ENCODE assay signal across 10 cellular contexts in the genomic region with DNA sequence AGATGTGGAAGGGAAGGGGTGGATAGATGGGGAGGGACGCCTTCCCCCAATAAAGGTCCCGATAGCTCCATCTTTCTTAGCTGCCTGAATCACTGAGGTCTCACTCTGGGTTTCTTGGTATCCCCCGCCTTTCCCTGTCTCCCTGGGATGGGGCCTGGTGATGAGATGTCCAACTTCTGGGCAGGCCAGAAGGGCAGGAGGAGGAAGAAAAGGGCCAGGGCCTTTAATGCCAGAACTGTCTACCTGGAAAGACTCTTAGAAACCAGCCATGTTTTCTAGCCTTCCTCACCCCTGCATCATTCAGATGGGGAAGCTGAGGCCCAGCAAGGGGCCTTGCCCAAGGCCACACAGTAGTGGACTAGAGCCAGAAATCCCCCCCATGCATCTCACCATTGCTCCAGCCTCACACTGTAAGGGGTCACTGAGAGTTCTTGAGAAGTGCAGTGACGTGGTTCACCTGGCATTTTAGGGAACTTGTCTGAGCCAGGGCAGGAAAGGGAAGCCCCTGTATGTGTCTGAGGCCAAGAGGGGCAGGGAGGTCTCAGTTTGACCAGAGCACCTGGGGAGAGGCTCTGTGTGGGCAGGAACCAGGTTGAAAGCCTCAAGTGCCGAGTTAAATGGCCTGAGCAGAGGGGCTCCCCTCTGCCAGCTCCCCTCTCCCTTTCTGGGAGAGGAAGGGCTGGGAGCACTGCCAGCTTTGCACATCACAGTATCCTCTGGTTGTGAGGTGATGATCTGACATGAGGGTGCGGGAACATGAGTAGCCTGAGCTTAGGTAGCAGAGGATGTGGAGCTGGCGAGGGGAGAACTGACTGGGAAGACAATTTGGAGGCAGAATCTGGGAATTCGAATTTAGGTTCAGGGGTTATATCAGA. TPM values are rescaled to one million over a fixed set of nuclear protein-coding genes. Genes with fewer than 3 reads are reported as not detected.
DNase-seq lines count a peak whose midpoint lies in the region; FAIRE-seq and TF ChIP-seq lines count a peak whose summit lies in the region.
"Had no signal": no experiment of that assay in that cellular context is flagged by ENCODE, and none has a peak within 500 bp of the region (broad histone marks: within the 10 kb centered on the region; RNA-seq: fewer than 3 reads in every experiment).

No MANE protein-coding gene starts in this region.

- H2BK12ac ChIP-seq in H1 (ENCODE audit: low read depth, low read length): no peak overlapping the region

- H3K9ac ChIP-seq in H1 (replicated peaks in 1 of 4; ENCODE audit: extremely low read depth in 1 of 4, low read depth in 3 of 4, low read length in 3 of 4): no peak overlapping the region

- peaks cover 6 to 7% of the 10 kb centered on the region in 2 experiments for H4K20me1 ChIP-seq in H1 (replicated peaks in 1 of 2; ENCODE audit: control insufficient read depth in 1 of 2, insufficient read depth in 2 of 2, low read length in 2 of 2)

- H3K4me3 Mint-ChIP-seq in neural crest cell: peak overlapping the region; percentile 17

- peaks cover 65% of the 10 kb centered on the region for H3K4me1 Mint-ChIP-seq in neural crest cell

- H3K36me3 Mint-ChIP-seq in neural crest cell (ENCODE audit: low read depth): peaks cover 3% of the 10 kb centered on the region

- H2BK20ac ChIP-seq in H1 (ENCODE audit: low read length): no peak overlapping the region

- no peak overlapping the region for H3K23ac ChIP-seq in H1 (ENCODE audit: insufficient read length)

- no peaks in the 10 kb centered on the region for H3K27me3 ChIP-seq in left ventricle myocardium inferior (ENCODE audit: low read depth)
- H3K27me3 ChIP-seq in H1 (replicated peaks in 1 of 4; ENCODE audit: control insufficient read depth in 3 of 4, extremely low read depth in 1 of 4, insufficient read depth in 3 of 4, low read length in 3 of 4): peaks cover 0 to 10% (median 4%) of the 10 kb centered on the region in 4 experiments; a peak in 3 of 7 replicates

- no peak for TF ChIP-seq POLR2A in H1 (IDR thresholded peaks at IDR 0.05; ENCODE audit: control extremely low read depth in 1 of 2, low read depth in 2 of 2, low read length in 2 of 2)

- no peak overlapping the region for H3K56ac ChIP-seq in H1 (replicated peaks; ENCODE audit: insufficient read length, low read depth, low read length)

- H4K5ac ChIP-seq in H1 (ENCODE audit: insufficient read length, low read depth, low read length): no peak overlapping the region

- TF ChIP-seq RAD21 in H1 (IDR thresholded peaks at IDR 0.05 in 1 of 2, conservative IDR thresholded peaks at IDR 0.05 in 1 of 2; ENCODE audit: low read depth in 2 of 2, low read length in 2 of 2): no peak

- H3K4ac ChIP-seq in H1 (replicated peaks; ENCODE audit: insufficient read length, low read depth, low read length): no peak overlapping the region

- H3K79me2 ChIP-seq in H1 (ENCODE audit: control insufficient read depth in 1 of 2, insufficient read depth in 2 of 2, low read length in 2 of 2): no peaks in the 10 kb centered on the region

- no peak overlapping the region; a peak in 1 of 4 replicates for H3K4me2 ChIP-seq in H1 (ENCODE audit: insufficient read depth in 1 of 2, low read depth in 2 of 2, low read length in 2 of 2)

- intact Hi-C loops in left ventricle myocardium inferior (cut with micrococcal nuclease): no loop called here
- intact Hi-C loops in cardiac septum (cut with DNase I): no loop called here

- CTCF ChIA-PET in H1 (lab: Charles Lee; ENCODE audit: partially characterized antibody): interaction anchor here (0.8 to 25.1 kb wide), 12 partner anchors 10 to 80 kb away, joined by 3 to 383 read pairs (median 4); a partner anchor contains a TSS

- no peak overlapping the region for H3K18ac ChIP-seq in H1 (ENCODE audit: extremely low read depth, low read length)

- POLR2A ChIA-PET in H1 (lab: Charles Lee; ENCODE audit: partially characterized antibody): interaction anchor here (1.0 to 10.7 kb wide), 3 partner anchors 14 to 20 kb away, joined by 3 to 91 read pairs (median 4); a partner anchor contains a TSS

- H3K79me1 ChIP-seq in H1 (ENCODE audit: low read depth, low read length): 0 out of 2 replicates have a peak, but pooled peaks cover 3% of the 10 kb centered on the region

- no peak overlapping the region for H2AFZ ChIP-seq in H1 (ENCODE audit: low read length)

- H3K27ac Mint-ChIP-seq in neural crest cell (ENCODE audit: unreplicated experiment): peak overlapping the region; percentile 95

- no peak overlapping the region for H4K91ac ChIP-seq in H1 (replicated peaks; ENCODE audit: insufficient read length, low read length)

- H4K8ac ChIP-seq in H1 (ENCODE audit: extremely low read depth, insufficient read depth, low read length): no peak overlapping the region

- H3K27ac ChIP-seq in left ventricle myocardium inferior (replicated peaks) (peak overlapping the region; percentile 99), H1 (ENCODE audit: low read depth, low read length) (no peak overlapping the region)

- WGBS in H1 (ENCODE audit: extremely low coverage in 1 of 2, insufficient coverage in 1 of 2, insufficient read length in 1 of 2, insufficient replicate concordance in 2 of 2, low coverage in 1 of 2, low lambda C conversion rate in 2 of 2, missing lambda C conversion rate in 1 of 2), 2 experiments: 72% methylated on average over 8 of the region's 8 CpGs; no CpG with 5 or more reads in 1 of the 2 experiments

- no peaks in the 10 kb centered on the region for H3K9me3 Mint-ChIP-seq in neural crest cell

- no peak overlapping the region for H2BK120ac ChIP-seq in H1 (replicated peaks; ENCODE audit: low read depth, low read length)

- H3K14ac ChIP-seq in H1 (ENCODE audit: insufficient read length): no peak overlapping the region

- H3K4me1 ChIP-seq in left ventricle myocardium inferior (peaks cover 100% of the 10 kb centered on the region), H1 (replicated peaks in 1 of 4; ENCODE audit: control insufficient read depth in 3 of 4, insufficient read depth in 4 of 4, low read length in 3 of 4) (peaks cover 15 to 28% (median 20%) of the 10 kb centered on the region in 4 experiments)

- no peak for FAIRE-seq in H1 (lab: Jason Lieb, UNC)

- TF ChIP-seq EP300 in H1 (IDR thresholded peaks at IDR 0.05; ENCODE audit: borderline replicate concordance in 1 of 2, low read depth in 2 of 2, low read length in 2 of 2): no peak

- H3K27me3 Mint-ChIP-seq in neural crest cell (ENCODE audit: low read depth): no peaks in the 10 kb centered on the region

- TF ChIP-seq CTCF in left ventricle myocardium inferior (IDR thresholded peaks at IDR 0.05; ENCODE audit: borderline replicate concordance) (no peak), H1 (IDR thresholded peaks at IDR 0.05; ENCODE audit: control extremely low read depth in 1 of 3, insufficient read depth in 1 of 3, low read depth in 1 of 3, low read length in 3 of 3) (no peak), neural crest cell (conservative IDR thresholded peaks at IDR 0.05) (no peak)

- H2BK15ac ChIP-seq in H1 (ENCODE audit: low read length): peak overlapping the region; percentile 21; the same call in 1 of the 2 replicates

- H3K9me3 ChIP-seq in left ventricle myocardium inferior (replicated peaks) (no peaks in the 10 kb centered on the region), H1 (ENCODE audit: insufficient read depth in 2 of 2, low read depth in 1 of 2, low read length in 1 of 2) (no peaks in the 10 kb centered on the region)

- H2AK5ac ChIP-seq in H1 (ENCODE audit: low read depth, low read length): no peak overlapping the region; the same call in 1 of the 2 replicates

- peak overlapping the region; percentile 38 for H3K4me3 ChIP-seq in left ventricle myocardium inferior
- H3K4me3 ChIP-seq in H1 (ENCODE audit: extremely low read depth in 1 of 4, insufficient read depth in 2 of 4, low read depth in 3 of 4, low read length in 4 of 4): no peak overlapping the region

- DNase-seq in left ventricle myocardium inferior (no peak), cardiac septum (ENCODE audit: low spot score) (no peak), H1 (ENCODE audit: low read depth in 1 of 2, low spot score in 2 of 2) (no peak), neural crest cell (ENCODE audit: low read depth, low spot score) (no peak), hypothalamus (lab: John Stamatoyannopoulos, UW) (no peak), cortex of kidney (lab: John Stamatoyannopoulos, UW) (no peak), AG20443 (ENCODE audit: low spot score) (no peak)
- DNase-seq in effector CD8-positive, alpha-beta T cell (lab: John Stamatoyannopoulos, UW): no peak
- DNase-seq: AML-193, NCI-H1930 had no signal

- H3K23me2 ChIP-seq in H1 (ENCODE audit: low read depth, low read length): no peaks in the 10 kb centered on the region

- H3K36me3 ChIP-seq in left ventricle myocardium inferior (peaks cover 11% of the 10 kb centered on the region), H1 (ENCODE audit: control insufficient read depth in 2 of 4, insufficient read depth in 4 of 4, low read length in 3 of 4) (no peaks in the 10 kb centered on the region)

- no peak overlapping the region for H2BK5ac ChIP-seq in H1 (ENCODE audit: low read depth, low read length)

RNA-seq across cellular contexts. Expression of a gene that starts 14.3 kb away (rescaled TPM):
- total RNA-seq in left ventricle myocardium inferior: 53.1 TPM
- 82.6 TPM for total RNA-seq in cardiac septum
- 12.9 and 14.6 TPM in 2 replicates for total RNA-seq in H1 (2021; fragmentation: NEBNext Ultra II Directional; extraction: Animal tissue kit (Norgen Biotek cat#: 25700))
- polyA plus RNA-seq in H1 (2011; rRNA removed): 11.3 and 23.4 TPM in 2 replicates
- 12.4 TPM for polyA plus RNA-seq in H1 (2011; cell fraction: cytosol; rRNA removed)
- polyA plus RNA-seq in H1 (2011; cell fraction: nucleus; rRNA removed): 65.2 TPM
- polyA plus RNA-seq in H1 (2012, experiment 1 of 2): 5.6 to 10.8 TPM (median 10.0 TPM) in 4 replicates
- 7.7 TPM for polyA plus RNA-seq in H1 (2012, experiment 2 of 2)
- 5.6 TPM for polyA plus RNA-seq in H1 (2013, experiment 1 of 2)
- 5.2 TPM for polyA plus RNA-seq in H1 (2013, experiment 2 of 2)
- polyA minus RNA-seq in H1 (2011; rRNA and poly(A)+ RNA removed): 15.5 and 17.0 TPM in 2 replicates
- polyA minus RNA-seq in H1 (2011; cell fraction: cytosol; rRNA and poly(A)+ RNA removed): 26.9 TPM
- polyA minus RNA-seq in H1 (2011; cell fraction: nucleus; rRNA and poly(A)+ RNA removed): 34.7 TPM
- total RNA-seq in neural crest cell: 51.3 and 55.7 TPM in 2 replicates

RNA-seq across cellular contexts. Expression of a gene that starts 50.2 kb away (rescaled TPM):
- 2.2 TPM for total RNA-seq in left ventricle myocardium inferior
- 6.9 TPM for total RNA-seq in cardiac septum
- not detected in 2 replicates for total RNA-seq in H1 (2021; fragmentation: NEBNext Ultra II Directional; extraction: Animal tissue kit (Norgen Biotek cat#: 25700))
- polyA plus RNA-seq in H1 (2011; rRNA removed): 0.15 and 0.20 TPM in 2 replicates
- 0.26 TPM for polyA plus RNA-seq in H1 (2011; cell fraction: cytosol; rRNA removed)
- 0.13 TPM for polyA plus RNA-seq in H1 (2011; cell fraction: nucleus; rRNA removed)
- 0.09 to 0.11 TPM in 2 of 4 replicates, not detected in the others for polyA plus RNA-seq in H1 (2012, experiment 1 of 2)
- polyA plus RNA-seq in H1 (2012, experiment 2 of 2): not detected
- polyA plus RNA-seq in H1 (2013, experiment 1 of 2): 0.18 TPM
- polyA plus RNA-seq in H1 (2013, experiment 2 of 2): 0.07 TPM
- polyA minus RNA-seq in H1 (2011; rRNA and poly(A)+ RNA removed): 0.17 and 0.32 TPM in 2 replicates
- polyA minus RNA-seq in H1 (2011; cell fraction: cytosol; rRNA and poly(A)+ RNA removed): not detected
- polyA minus RNA-seq in H1 (2011; cell fraction: nucleus; rRNA and poly(A)+ RNA removed): not detected
- total RNA-seq in neural crest cell: not detected in 2 replicates

RNA-seq across cellular contexts. Expression of a gene that starts 53.9 kb away (rescaled TPM):
- 1.6 TPM for total RNA-seq in left ventricle myocardium inferior
- 3.8 TPM for total RNA-seq in cardiac septum
- total RNA-seq in H1 (2021; fragmentation: NEBNext Ultra II Directional; extraction: Animal tissue kit (Norgen Biotek cat#: 25700)): 5.3 and 5.7 TPM in 2 replicates
- 3.4 and 4.4 TPM in 2 replicates for polyA plus RNA-seq in H1 (2011; rRNA removed)
- polyA plus RNA-seq in H1 (2011; cell fraction: cytosol; rRNA removed): 4.2 TPM
- polyA plus RNA-seq in H1 (2011; cell fraction: nucleus; rRNA removed): 12.1 TPM
- polyA plus RNA-seq in H1 (2012, experiment 1 of 2): 2.3 to 5.2 TPM (median 4.2 TPM) in 4 replicates
- 3.3 TPM for polyA plus RNA-seq in H1 (2012, experiment 2 of 2)
- 4.5 TPM for polyA plus RNA-seq in H1 (2013, experiment 1 of 2)
- polyA plus RNA-seq in H1 (2013, experiment 2 of 2): 4.2 TPM
- 2.4 TPM in 2 replicates for polyA minus RNA-seq in H1 (2011; rRNA and poly(A)+ RNA removed)
- 4.7 TPM for polyA minus RNA-seq in H1 (2011; cell fraction: cytosol; rRNA and poly(A)+ RNA removed)
- polyA minus RNA-seq in H1 (2011; cell fraction: nucleus; rRNA and poly(A)+ RNA removed): 6.6 TPM
- total RNA-seq in neural crest cell: 18.4 and 20.9 TPM in 2 replicates
